In the genomic region with DNA sequence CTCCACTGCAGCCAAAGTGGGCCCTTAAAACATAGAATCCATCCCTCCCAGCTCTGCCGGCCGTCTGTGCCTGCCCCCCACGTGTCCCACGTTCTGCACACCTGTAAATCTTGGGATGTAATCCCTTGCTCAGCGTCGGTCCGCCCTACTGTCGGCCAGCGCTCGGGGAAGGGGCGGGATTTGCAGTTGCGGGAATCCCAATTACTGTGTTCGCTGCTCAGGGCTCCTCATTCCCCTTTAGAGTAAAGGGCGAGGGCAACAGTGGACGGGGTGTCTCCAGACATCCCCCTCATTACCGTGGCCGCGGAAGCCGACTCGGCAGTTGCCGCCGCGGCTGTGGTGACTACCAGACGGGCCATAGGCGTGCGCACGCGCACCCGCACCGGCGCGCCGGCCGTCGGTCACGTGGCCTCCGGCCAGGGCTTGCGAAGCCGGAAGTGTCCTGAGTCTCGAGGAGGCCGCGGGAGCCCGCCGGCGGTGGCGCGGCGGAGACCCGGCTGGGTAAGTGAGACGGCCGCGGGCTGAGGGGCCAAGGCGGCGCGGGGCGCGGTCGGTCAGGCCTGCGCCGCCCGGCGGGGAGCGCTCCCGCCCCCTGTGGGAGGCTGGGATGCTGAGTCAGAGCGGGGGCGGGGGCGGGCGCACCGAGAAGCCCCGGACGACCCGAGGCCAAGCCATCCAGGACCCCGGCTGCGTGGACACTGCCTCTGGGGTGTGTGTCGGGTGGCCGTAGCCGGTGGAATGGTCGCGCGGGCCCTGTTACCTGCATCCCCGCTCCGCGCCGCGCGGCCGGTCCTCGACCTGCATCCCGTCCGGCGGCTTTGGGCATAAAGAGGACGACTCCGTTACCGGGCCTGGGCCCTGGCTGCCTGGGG, we compare ENCODE assay signal across 1 cellular context.
TF ChIP-seq lines count a peak whose summit lies in the region.

A gene (plus strand): TSS at position 434 of the 872 bp plus-strand sequence. CDS start 3,751 bp downstream, outside the sequence.

TF ChIP-seq in GM23338, 12 proteins besides CTCF, POLR2A, EP300 and RAD21 (continued from another document):
- TF ChIP-seq, protein P1, sequence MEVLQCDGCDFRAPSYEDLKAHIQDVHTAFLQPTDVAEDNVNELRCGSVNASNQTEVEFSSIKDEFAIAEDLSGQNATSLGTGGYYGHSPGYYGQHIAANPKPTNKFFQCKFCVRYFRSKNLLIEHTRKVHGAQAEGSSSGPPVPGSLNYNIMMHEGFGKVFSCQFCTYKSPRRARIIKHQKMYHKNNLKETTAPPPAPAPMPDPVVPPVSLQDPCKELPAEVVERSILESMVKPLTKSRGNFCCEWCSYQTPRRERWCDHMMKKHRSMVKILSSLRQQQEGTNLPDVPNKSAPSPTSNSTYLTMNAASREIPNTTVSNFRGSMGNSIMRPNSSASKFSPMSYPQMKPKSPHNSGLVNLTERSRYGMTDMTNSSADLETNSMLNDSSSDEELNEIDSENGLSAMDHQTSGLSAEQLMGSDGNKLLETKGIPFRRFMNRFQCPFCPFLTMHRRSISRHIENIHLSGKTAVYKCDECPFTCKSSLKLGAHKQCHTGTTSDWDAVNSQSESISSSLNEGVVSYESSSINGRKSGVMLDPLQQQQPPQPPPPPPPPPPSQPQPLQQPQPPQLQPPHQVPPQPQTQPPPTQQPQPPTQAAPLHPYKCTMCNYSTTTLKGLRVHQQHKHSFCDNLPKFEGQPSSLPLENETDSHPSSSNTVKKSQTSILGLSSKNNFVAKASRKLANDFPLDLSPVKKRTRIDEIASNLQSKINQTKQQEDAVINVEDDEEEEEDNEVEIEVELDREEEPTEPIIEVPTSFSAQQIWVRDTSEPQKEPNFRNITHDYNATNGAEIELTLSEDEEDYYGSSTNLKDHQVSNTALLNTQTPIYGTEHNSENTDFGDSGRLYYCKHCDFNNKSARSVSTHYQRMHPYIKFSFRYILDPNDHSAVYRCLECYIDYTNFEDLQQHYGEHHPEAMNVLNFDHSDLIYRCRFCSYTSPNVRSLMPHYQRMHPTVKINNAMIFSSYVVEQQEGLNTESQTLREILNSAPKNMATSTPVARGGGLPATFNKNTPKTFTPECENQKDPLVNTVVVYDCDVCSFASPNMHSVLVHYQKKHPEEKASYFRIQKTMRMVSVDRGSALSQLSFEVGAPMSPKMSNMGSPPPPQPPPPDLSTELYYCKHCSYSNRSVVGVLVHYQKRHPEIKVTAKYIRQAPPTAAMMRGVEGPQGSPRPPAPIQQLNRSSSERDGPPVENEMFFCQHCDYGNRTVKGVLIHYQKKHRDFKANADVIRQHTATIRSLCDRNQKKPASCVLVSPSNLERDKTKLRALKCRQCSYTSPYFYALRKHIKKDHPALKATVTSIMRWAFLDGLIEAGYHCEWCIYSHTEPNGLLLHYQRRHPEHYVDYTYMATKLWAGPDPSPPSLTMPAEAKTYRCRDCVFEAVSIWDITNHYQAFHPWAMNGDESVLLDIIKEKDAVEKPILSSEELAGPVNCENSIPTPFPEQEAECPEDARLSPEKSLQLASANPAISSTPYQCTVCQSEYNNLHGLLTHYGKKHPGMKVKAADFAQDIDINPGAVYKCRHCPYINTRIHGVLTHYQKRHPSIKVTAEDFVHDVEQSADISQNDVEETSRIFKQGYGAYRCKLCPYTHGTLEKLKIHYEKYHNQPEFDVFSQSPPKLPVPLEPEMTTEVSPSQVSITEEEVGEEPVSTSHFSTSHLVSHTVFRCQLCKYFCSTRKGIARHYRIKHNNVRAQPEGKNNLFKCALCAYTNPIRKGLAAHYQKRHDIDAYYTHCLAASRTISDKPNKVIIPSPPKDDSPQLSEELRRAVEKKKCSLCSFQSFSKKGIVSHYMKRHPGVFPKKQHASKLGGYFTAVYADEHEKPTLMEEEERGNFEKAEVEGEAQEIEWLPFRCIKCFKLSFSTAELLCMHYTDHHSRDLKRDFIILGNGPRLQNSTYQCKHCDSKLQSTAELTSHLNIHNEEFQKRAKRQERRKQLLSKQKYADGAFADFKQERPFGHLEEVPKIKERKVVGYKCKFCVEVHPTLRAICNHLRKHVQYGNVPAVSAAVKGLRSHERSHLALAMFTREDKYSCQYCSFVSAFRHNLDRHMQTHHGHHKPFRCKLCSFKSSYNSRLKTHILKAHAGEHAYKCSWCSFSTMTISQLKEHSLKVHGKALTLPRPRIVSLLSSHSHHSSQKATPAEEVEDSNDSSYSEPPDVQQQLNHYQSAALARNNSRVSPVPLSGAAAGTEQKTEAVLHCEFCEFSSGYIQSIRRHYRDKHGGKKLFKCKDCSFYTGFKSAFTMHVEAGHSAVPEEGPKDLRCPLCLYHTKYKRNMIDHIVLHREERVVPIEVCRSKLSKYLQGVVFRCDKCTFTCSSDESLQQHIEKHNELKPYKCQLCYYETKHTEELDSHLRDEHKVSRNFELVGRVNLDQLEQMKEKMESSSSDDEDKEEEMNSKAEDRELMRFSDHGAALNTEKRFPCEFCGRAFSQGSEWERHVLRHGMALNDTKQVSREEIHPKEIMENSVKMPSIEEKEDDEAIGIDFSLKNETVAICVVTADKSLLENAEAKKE (CRISPR knock-in tag; IDR thresholded peaks at IDR 0.05): no peak
- TF ChIP-seq POLR2AphosphoS5 (IDR thresholded peaks at IDR 0.05; ENCODE audit: low read depth) (peak; percentile 86), STAT1 (IDR thresholded peaks at IDR 0.05; ENCODE audit: unreplicated experiment) (no peak)
- TF ChIP-seq, protein P2, sequence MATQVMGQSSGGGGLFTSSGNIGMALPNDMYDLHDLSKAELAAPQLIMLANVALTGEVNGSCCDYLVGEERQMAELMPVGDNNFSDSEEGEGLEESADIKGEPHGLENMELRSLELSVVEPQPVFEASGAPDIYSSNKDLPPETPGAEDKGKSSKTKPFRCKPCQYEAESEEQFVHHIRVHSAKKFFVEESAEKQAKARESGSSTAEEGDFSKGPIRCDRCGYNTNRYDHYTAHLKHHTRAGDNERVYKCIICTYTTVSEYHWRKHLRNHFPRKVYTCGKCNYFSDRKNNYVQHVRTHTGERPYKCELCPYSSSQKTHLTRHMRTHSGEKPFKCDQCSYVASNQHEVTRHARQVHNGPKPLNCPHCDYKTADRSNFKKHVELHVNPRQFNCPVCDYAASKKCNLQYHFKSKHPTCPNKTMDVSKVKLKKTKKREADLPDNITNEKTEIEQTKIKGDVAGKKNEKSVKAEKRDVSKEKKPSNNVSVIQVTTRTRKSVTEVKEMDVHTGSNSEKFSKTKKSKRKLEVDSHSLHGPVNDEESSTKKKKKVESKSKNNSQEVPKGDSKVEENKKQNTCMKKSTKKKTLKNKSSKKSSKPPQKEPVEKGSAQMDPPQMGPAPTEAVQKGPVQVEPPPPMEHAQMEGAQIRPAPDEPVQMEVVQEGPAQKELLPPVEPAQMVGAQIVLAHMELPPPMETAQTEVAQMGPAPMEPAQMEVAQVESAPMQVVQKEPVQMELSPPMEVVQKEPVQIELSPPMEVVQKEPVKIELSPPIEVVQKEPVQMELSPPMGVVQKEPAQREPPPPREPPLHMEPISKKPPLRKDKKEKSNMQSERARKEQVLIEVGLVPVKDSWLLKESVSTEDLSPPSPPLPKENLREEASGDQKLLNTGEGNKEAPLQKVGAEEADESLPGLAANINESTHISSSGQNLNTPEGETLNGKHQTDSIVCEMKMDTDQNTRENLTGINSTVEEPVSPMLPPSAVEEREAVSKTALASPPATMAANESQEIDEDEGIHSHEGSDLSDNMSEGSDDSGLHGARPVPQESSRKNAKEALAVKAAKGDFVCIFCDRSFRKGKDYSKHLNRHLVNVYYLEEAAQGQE (IDR thresholded peaks at IDR 0.05; ENCODE audit: unreplicated experiment): peak; percentile 11
